Comparison of ENCODE assay signal across 11 cellular contexts in the genomic region with DNA sequence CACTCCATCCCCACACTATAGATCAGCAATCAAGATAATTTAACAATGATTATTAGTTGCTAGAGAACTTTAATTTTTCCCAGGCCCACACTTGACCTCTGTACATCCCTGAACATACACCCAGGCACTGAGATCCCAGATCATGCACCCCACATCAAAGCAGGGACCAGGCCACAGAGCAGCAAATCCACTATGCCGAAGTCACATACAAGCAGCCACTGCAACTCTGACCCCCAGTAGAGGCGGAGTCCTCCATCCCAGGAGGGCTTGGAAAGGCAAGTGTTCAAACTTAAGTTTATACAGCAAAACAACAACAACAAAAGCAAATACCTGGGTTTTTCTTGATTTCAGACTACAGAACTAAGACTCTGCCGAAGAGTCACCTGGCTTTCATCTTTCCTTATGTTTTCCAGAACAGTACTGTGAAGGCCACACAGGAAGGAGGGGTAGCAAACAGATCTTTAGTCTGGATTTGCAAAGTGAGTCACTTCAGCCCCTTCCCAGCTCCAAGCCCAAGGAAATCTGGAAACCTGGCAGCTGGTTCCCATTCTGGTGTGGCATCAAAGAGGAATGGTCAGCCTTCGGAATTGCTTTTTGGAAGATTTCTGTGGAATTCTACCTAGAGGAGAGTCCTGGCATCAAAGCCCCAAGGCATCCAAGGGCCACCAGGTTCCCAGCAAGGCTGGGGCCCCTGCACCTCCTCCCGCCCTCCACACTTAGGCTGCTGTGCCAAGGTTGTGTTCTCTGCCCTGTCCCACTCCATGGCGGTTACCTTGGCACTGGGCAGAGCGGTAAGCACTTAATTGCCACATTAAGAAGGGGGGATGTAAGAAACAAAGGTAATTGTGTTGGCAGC. TPM values are rescaled to one million over a fixed set of nuclear protein-coding genes. Genes with fewer than 3 reads are reported as not detected.
DNase-seq lines count a peak whose midpoint lies in the region; ATAC-seq, FAIRE-seq and TF ChIP-seq lines count a peak whose summit lies in the region.
"Had no signal": no experiment of that assay in that cellular context is flagged by ENCODE, and none has a peak within 500 bp of the region (broad histone marks: within the 10 kb centered on the region; RNA-seq: fewer than 3 reads in every experiment).

No MANE protein-coding gene starts in this region.

- H3K9me3 ChIP-seq in heart left ventricle (no peaks in the 10 kb centered on the region), esophagus squamous epithelium (no peaks in the 10 kb centered on the region), parathyroid adenoma (ENCODE audit: control insufficient read depth, low read length) (no peaks in the 10 kb centered on the region)

- H3K27me3 ChIP-seq in heart left ventricle (no peaks in the 10 kb centered on the region), esophagus squamous epithelium (no peaks in the 10 kb centered on the region), parathyroid adenoma (ENCODE audit: control insufficient read depth, insufficient read depth, low read length) (no peaks in the 10 kb centered on the region)

- DNase-seq in heart left ventricle (no peak), cardiac septum (ENCODE audit: low spot score) (no peak), esophagus squamous epithelium (lab: John Stamatoyannopoulos, UW) (no peak), superior temporal gyrus (ENCODE audit: extremely low spot score) (no peak), pons (ENCODE audit: low spot score) (no peak), D721Med (ENCODE audit: insufficient read length, low spot score) (no peak), DMS 273 treated with DMSO at 0.1 percent for 48 hours (lab: John Stamatoyannopoulos, UW) (no peak)
- DNase-seq: activated CD4-positive, CD25-positive, alpha-beta regulatory T cell treated with anti-CD3 and anti-CD28 coated beads, Interleukin-2, amount 50 U/mL, for 72 hours; central memory CD4-positive, alpha-beta T cell; stimulated activated CD8-positive, alpha-beta memory T cell treated with anti-CD3 and anti-CD28 coated beads, Interleukin-4, amount 100 ng/mL, for 48 hours had no signal

- H3K4me1 ChIP-seq in heart left ventricle, result peaks cover 10 to 87% (median 57%) of the 10 kb centered on the region in 12 donors
- H3K4me1 ChIP-seq in esophagus squamous epithelium, result peaks cover 37 to 99% (median 81%) of the 10 kb centered on the region in 3 donors
- peaks cover 46% of the 10 kb centered on the region for H3K4me1 ChIP-seq in parathyroid adenoma

- WGBS in heart left ventricle, 4 donors, result 58 to 70% (median 67%) methylated on average over 6 to 7 of the region's 7 CpGs
- WGBS in esophagus squamous epithelium, 2 donors, result 39 to 62% methylated on average over 3 to 4 of the region's 7 CpGs

- H3K27ac ChIP-seq in heart left ventricle (peak overlapping the region; percentile 8 to 78 (median 59)), esophagus squamous epithelium (peak overlapping the region; percentile 83 to 100 (median 98)), parathyroid adenoma (peak overlapping the region; percentile 37)

- H3K79me2 ChIP-seq in parathyroid adenoma, result peaks cover 13% of the 10 kb centered on the region

- no peak overlapping the region for H3K9ac ChIP-seq in parathyroid adenoma

- H3K36me3 ChIP-seq in heart left ventricle, result peaks cover 0 to 76% (median 51%) of the 10 kb centered on the region in 9 donors
- H3K36me3 ChIP-seq in esophagus squamous epithelium, result peaks cover 8 to 64% (median 13%) of the 10 kb centered on the region in 3 donors
- no peaks in the 10 kb centered on the region for H3K36me3 ChIP-seq in parathyroid adenoma (ENCODE audit: control insufficient read depth, insufficient read depth, low read length)

- TF ChIP-seq CTCF in heart left ventricle (IDR thresholded peaks at IDR 0.05), result no peak
- TF ChIP-seq CTCF in esophagus squamous epithelium (IDR thresholded peaks at IDR 0.05), result no peak
- TF ChIP-seq CTCF in parathyroid adenoma (IDR thresholded peaks at IDR 0.05), result no peak
- no peak for TF ChIP-seq CTCF in D721Med (IDR thresholded peaks at IDR 0.05; ENCODE audit: insufficient read depth, missing control alignments)

- H2AFZ ChIP-seq in parathyroid adenoma, result no peak overlapping the region

- peak overlapping the region in 9 of 12 donors; percentile 19 to 98 (median 34) for H3K4me3 ChIP-seq in heart left ventricle
- peak overlapping the region; percentile 3 to 94 (median 74) for H3K4me3 ChIP-seq in esophagus squamous epithelium
- no peak overlapping the region for H3K4me3 ChIP-seq in parathyroid adenoma (ENCODE audit: low read depth, low read length)

- TF ChIP-seq POLR2A in heart left ventricle (IDR thresholded peaks at IDR 0.05) (no peak), esophagus squamous epithelium (IDR thresholded peaks at IDR 0.05) (no peak)

- intact Hi-C loops in heart left ventricle (cut with DNase I) (loop anchor here in 4 of 10 donors (10.0 kb wide), 3 partner anchors 192 to 878 kb away; no protein-coding TSS in a partner anchor), cardiac septum (cut with DNase I) (loop anchor here (10.0 kb wide), 1 partner anchor 192 kb away; no protein-coding TSS in a partner anchor), esophagus squamous epithelium (cut with DNase I) (loop anchor here (10.0 kb wide), 2 partner anchors 72 to 112 kb away; no protein-coding TSS in a partner anchor)

- no peak for ATAC-seq in heart left ventricle

- no peak for FAIRE-seq in D721Med (lab: Jason Lieb, UNC)

- peak overlapping the region; percentile 20 for H3K4me2 ChIP-seq in parathyroid adenoma (ENCODE audit: low read length)

RNA-seq across cellular contexts. Expression of a gene that starts 7.3 kb away (rescaled TPM):
- total RNA-seq in heart left ventricle (10 to 100 TPM; 20.9 to 42.6 (median 29.6) TPM), cardiac septum (42.1 TPM), esophagus squamous epithelium (100 to 1,000 TPM in 3 of 4 donors, 10 to 100 TPM in 1; 89.6 to 182 (median 123) TPM)
- polyA plus RNA-seq in heart left ventricle, result 10 to 100 TPM; 12.5 to 12.7 TPM

Comparison
In these comparisons a context has a peak if more than half of its experiments do, and no peak if none do; other contexts are left out.
1. H3K27ac ChIP-seq: peak in every context shown above with its lines; median percentile 98 in esophagus squamous epithelium; 59 in heart left ventricle; 37 in parathyroid adenoma.